Comparison of ENCODE assay signal across 1 cellular context in the genomic region with DNA sequence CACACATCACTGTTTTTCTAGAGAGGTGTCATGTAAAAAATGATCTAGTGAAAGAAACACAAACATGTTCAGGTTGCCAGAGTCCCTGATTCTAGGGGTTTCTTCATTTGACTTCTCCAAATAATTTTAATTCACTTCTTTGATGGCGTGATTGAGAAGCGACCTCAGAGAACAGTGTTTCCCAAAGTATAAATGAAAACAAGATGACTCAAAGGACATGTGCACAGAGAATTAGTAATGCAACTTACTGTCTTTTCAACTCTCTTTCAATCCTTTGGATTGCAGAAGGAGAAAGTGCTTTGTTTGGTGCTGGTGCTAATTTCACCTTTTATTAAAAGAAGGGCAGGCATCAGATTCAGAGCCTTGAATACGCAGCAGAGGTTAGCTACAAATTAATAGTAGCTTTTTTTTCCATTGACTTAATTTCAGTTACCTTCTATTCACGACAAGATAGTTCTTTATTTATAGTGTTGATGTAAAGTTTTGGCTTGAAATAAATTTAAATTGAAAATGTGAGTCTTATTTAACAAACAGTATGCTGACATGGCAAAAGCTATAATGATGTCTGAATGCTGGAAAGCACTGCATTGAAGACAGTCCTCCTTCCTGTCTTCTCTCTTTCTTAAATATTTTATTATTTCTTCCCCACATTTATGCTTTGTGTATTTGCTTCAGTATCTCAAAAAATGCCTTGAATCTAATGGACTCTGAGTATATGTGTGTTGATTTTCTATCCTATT.
TF ChIP-seq lines count a peak whose summit lies in the region.

No MANE protein-coding gene starts in this region.

TF ChIP-seq in K562, 482 proteins besides CTCF, POLR2A, EP300 and RAD21 (continued from another document):
- TF ChIP-seq, protein P1, sequence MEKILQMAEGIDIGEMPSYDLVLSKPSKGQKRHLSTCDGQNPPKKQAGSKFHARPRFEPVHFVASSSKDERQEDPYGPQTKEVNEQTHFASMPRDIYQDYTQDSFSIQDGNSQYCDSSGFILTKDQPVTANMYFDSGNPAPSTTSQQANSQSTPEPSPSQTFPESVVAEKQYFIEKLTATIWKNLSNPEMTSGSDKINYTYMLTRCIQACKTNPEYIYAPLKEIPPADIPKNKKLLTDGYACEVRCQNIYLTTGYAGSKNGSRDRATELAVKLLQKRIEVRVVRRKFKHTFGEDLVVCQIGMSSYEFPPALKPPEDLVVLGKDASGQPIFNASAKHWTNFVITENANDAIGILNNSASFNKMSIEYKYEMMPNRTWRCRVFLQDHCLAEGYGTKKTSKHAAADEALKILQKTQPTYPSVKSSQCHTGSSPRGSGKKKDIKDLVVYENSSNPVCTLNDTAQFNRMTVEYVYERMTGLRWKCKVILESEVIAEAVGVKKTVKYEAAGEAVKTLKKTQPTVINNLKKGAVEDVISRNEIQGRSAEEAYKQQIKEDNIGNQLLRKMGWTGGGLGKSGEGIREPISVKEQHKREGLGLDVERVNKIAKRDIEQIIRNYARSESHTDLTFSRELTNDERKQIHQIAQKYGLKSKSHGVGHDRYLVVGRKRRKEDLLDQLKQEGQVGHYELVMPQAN (IDR thresholded peaks at IDR 0.05; ENCODE audit: borderline replicate concordance), result no peak
- TF ChIP-seq PYGO2 (tag; IDR thresholded peaks at IDR 0.05) (no peak), ZNF197 (CRISPR knock-in tag; IDR thresholded peaks at IDR 0.05; ENCODE audit: low read depth) (no peak), CXXC5 (CRISPR knock-in tag; IDR thresholded peaks at IDR 0.05) (no peak), HMGN3 (IDR thresholded peaks at IDR 0.05; ENCODE audit: borderline replicate concordance, extremely low read depth, insufficient read length, low read depth, low read length) (no peak), SETDB1 (IDR thresholded peaks at IDR 0.05; ENCODE audit: low read length) (no peak), SMC3 (conservative IDR thresholded peaks at IDR 0.05; ENCODE audit: insufficient read depth, low read depth, low read length) (no peak)
